Comparison of ENCODE assay signal across 23 cellular contexts in the genomic region with DNA sequence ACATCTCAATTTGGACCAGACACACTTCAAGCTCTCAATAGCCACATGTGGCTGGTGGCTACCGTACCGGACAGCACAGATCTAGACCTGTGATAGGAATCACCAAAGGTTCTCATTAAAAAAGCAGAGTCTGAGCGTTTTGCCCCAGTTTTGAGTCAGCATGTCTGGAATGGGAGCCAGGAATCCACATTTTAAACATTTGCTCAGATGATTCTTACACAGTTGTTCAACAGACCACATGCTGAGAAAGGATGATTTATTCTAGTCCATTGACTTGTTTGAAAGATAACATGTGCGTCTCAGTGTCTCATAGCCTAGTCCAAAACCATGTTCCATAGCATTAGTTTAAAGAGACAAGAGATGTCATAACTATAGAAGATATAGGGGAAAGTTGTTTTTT. TPM values are rescaled to one million over a fixed set of nuclear protein-coding genes. Genes with fewer than 3 reads are reported as not detected.
DNase-seq lines count a peak whose midpoint lies in the region; ATAC-seq and TF ChIP-seq lines count a peak whose summit lies in the region.
"Had no signal": no experiment of that assay in that cellular context is flagged by ENCODE, and none has a peak within 500 bp of the region (broad histone marks: within the 10 kb centered on the region; RNA-seq: fewer than 3 reads in every experiment).

No MANE protein-coding gene starts in this region.

- H3K27ac ChIP-seq in A673 (ENCODE audit: low read depth, low read length, poor library complexity, severe bottlenecking), result no peak overlapping the region
- no peak overlapping the region for H3K27ac ChIP-seq in testis
- H3K27ac ChIP-seq: thyroid gland had no signal

- ATAC-seq in GM21515 (IDR thresholded peaks at IDR 0.05; ENCODE audit: unreplicated experiment), result no peak
- ATAC-seq: left cardiac atrium, SK-N-SH treated with all-trans-retinoic acid at 6 μM for 48 hours had no signal

- H3K4me1 ChIP-seq in A673 (ENCODE audit: insufficient read depth, low read length, poor library complexity, severe bottlenecking) (no peaks in the 10 kb centered on the region), adipocyte (ENCODE audit: control insufficient read depth, insufficient read depth, low read length) (no peaks in the 10 kb centered on the region), testis (no peaks in the 10 kb centered on the region)
- H3K4me1 ChIP-seq: thyroid gland had no signal

- H3K9me3 ChIP-seq in A673 (ENCODE audit: low read depth, low read length, poor library complexity, severe bottlenecking), result no peaks in the 10 kb centered on the region
- H3K9me3 ChIP-seq in adipocyte (ENCODE audit: control insufficient read depth, low read length), result no peaks in the 10 kb centered on the region
- H3K9me3 ChIP-seq in testis, result no peaks in the 10 kb centered on the region
- H3K9me3 ChIP-seq: thyroid gland had no signal

- H3K4me3 ChIP-seq in A673 (ENCODE audit: low read depth, low read length, poor library complexity, severe bottlenecking), result no peak overlapping the region
- H3K4me3 ChIP-seq in adipocyte (ENCODE audit: low read length), result no peak overlapping the region
- no peak overlapping the region for H3K4me3 ChIP-seq in testis
- H3K4me3 ChIP-seq: thyroid gland had no signal

- peaks cover 17% of the 10 kb centered on the region for H3K27me3 ChIP-seq in A673 (replicated peaks; ENCODE audit: insufficient read depth, low read depth, low read length, poor library complexity)
- H3K27me3 ChIP-seq in adipocyte (replicated peaks; ENCODE audit: control insufficient read depth, insufficient read depth, low read length), result peaks cover 13% of the 10 kb centered on the region
- no peaks in the 10 kb centered on the region for H3K27me3 ChIP-seq in testis
- H3K27me3 ChIP-seq: thyroid gland had no signal

- H3K36me3 ChIP-seq in A673 (ENCODE audit: insufficient read depth, low read length, poor library complexity, severe bottlenecking) (no peaks in the 10 kb centered on the region), adipocyte (ENCODE audit: control insufficient read depth, insufficient read depth, low read length, severe bottlenecking) (no peaks in the 10 kb centered on the region), testis (ENCODE audit: low read depth, missing control alignments) (no peaks in the 10 kb centered on the region)
- H3K36me3 ChIP-seq: thyroid gland had no signal

- CTCF ChIA-PET in A673 (lab: Charles Lee), result no interaction called here

- DNase-seq in A673 (ENCODE audit: low spot score) (peak; percentile 14), GM03348 (ENCODE audit: low spot score) (peak; percentile 36), adipocyte (ENCODE audit: low read depth) (peak; percentile 27), iris pigment epithelial cell (ENCODE audit: low read depth) (peak; percentile 88), kidney glomerular epithelial cell (lab: John Stamatoyannopoulos, UW) (no peak), testis (no peak), SK-N-DZ (ENCODE audit: low spot score) (no peak)
- DNase-seq: activated CD4-positive, alpha-beta T cell treated with anti-CD3 and anti-CD28 coated beads for 36 hours; amygdala; CD8-positive, alpha-beta memory T cell; DND-41; effector memory CD8-positive, alpha-beta T cell; hypothalamus; left cardiac atrium; NCI-H1417; NCI-H748 treated with DMSO at 0.1 percent for 48 hours; retina; stimulated activated CD4-positive, alpha-beta T cell treated with anti-CD3 and anti-CD28 coated beads, Interleukin-15, amount 100 ng/mL, for 24 hours; thyroid gland had no signal

- POLR2A ChIA-PET in A673 (lab: Charles Lee; ENCODE audit: low non-redundant PET), result no interaction called here

- H3K9ac ChIP-seq in adipocyte (ENCODE audit: low read length), result no peak overlapping the region

- WGBS in testis, 2 donors, result 84 to 88% methylated on average over 4 of the region's 4 CpGs

- BruUV-seq in A673 (replicated peaks; lab: Mats Ljungman, UMichigan), result no TSS peak

- TF ChIP-seq CTCF in A673 (conservative IDR thresholded peaks at IDR 0.05; ENCODE audit: low read depth, low read length), result no peak
- TF ChIP-seq CTCF in testis (IDR thresholded peaks at IDR 0.05), result no peak

- intact Hi-C loops in A673 (cut with micrococcal nuclease; ENCODE audit: unreplicated experiment), result no loop called here
- intact Hi-C loops in testis (cut with DNase I; ENCODE audit: low total_unique reads), result no loop called here

- no peak for TF ChIP-seq POLR2A in testis (IDR thresholded peaks at IDR 0.05)

RNA-seq across cellular contexts. Expression of gene FLT3, which starts 53.4 kb away (rescaled TPM):
- 0.15 and 0.22 TPM in 2 replicates for total RNA-seq in A673 (2021)
- total RNA-seq in testis, result 1 to 10 TPM; 1.8 to 2.4 TPM
- 2.5 TPM for polyA plus RNA-seq in testis (ENCODE audit: insufficient read depth, low read depth, low replicate concordance)
- polyA plus RNA-seq in SK-N-DZ (2014; cell fraction: cytosol; rRNA removed), result not detected in 2 replicates
- not detected in 2 replicates for polyA plus RNA-seq in SK-N-DZ (2014; cell fraction: nucleus; rRNA removed)
- total RNA-seq: chondrocyte had no signal
- polyA plus RNA-seq: CD8-positive, alpha-beta memory T cell had no signal

RNA-seq across cellular contexts. Expression of gene URAD, which starts 58.5 kb away (rescaled TPM):
- not detected in 2 replicates for total RNA-seq in A673 (2021)
- 1 to 10 TPM in 1 of 2 donors, under 1 TPM in 1; 0.87 to 1.6 TPM for total RNA-seq in testis
- not detected for polyA plus RNA-seq in testis (ENCODE audit: insufficient read depth, low read depth, low replicate concordance)
- not detected in 2 replicates for polyA plus RNA-seq in SK-N-DZ (2014; cell fraction: cytosol; rRNA removed)
- polyA plus RNA-seq in SK-N-DZ (2014; cell fraction: nucleus; rRNA removed), result not detected in 2 replicates
- total RNA-seq: activated CD4-positive, alpha-beta T cell treated with anti-CD3 and anti-CD28 coated beads for 36 hours; CD8-positive, alpha-beta memory T cell; chondrocyte; left cardiac atrium; mononuclear cell; thyroid gland had no signal
- polyA plus RNA-seq: CD8-positive, alpha-beta memory T cell had no signal

Comparison
In these comparisons a context has a peak if more than half of its experiments do, and no peak if none do; other contexts are left out.
1. DNase-seq: peak in A673 (single experiment), GM03348 (single experiment), adipocyte (single experiment) and iris pigment epithelial cell (single experiment); none in kidney glomerular epithelial cell (single experiment), testis (single experiment) and SK-N-DZ (single experiment).